ENCODE assay signal across 8 cellular contexts in genomic region chr21:33976082-33976979, GRCh38.
A peak's percentile ranks its signal among the peaks of the same experiment; 100 is the strongest.
DNase-seq lines count a peak whose midpoint lies in the region; ATAC-seq and TF ChIP-seq lines count a peak whose summit lies in the region.

No MANE protein-coding gene starts in this region.

- no peaks in the 10 kb centered on the region for H3K9me3 ChIP-seq in gastrocnemius medialis

- TF ChIP-seq POLR2A in gastrocnemius medialis (IDR thresholded peaks at IDR 0.05) = no peak

- peak; percentile 45 for ATAC-seq in GM18868 (IDR thresholded peaks at IDR 0.05; ENCODE audit: unreplicated experiment)
- ATAC-seq in HG02981 (IDR thresholded peaks at IDR 0.05; ENCODE audit: unreplicated experiment) = peak; percentile 33
- peak; percentile 70 to 72 for ATAC-seq in activated T-cell treated with anti-CD3 and anti-CD28 coated beads, Interleukin-2, amount 50 U/mL, for 4 hours
- peak; percentile 92 to 95 for ATAC-seq in gastrocnemius medialis

- no peaks in the 10 kb centered on the region for H3K27me3 ChIP-seq in gastrocnemius medialis

- H3K4me3 Mint-ChIP-seq in activated T-cell treated with anti-CD3 and anti-CD28 coated beads, Interleukin-2, amount 50 U/mL, for 4 hours = peak overlapping the region; percentile 77

- in situ Hi-C loops in gastrocnemius medialis (cut with MboI; ENCODE audit: low sequenced_read_pairs in 4 of 4) = no loop called here

- no peaks in the 10 kb centered on the region for H3K9me3 Mint-ChIP-seq in activated T-cell treated with anti-CD3 and anti-CD28 coated beads, Interleukin-2, amount 50 U/mL, for 4 hours

- H3K36me3 ChIP-seq in gastrocnemius medialis = no peaks in the 10 kb centered on the region

- peaks cover 8% of the 10 kb centered on the region for H3K36me3 Mint-ChIP-seq in activated T-cell treated with anti-CD3 and anti-CD28 coated beads, Interleukin-2, amount 50 U/mL, for 4 hours (ENCODE audit: insufficient read depth)

- intact Hi-C loops in gastrocnemius medialis (cut with DNase I; ENCODE audit: low total_unique reads) = no loop called here

- TF ChIP-seq CTCF in gastrocnemius medialis (IDR thresholded peaks at IDR 0.05 in 4 of 5, conservative IDR thresholded peaks at IDR 0.05 in 1 of 5) = no peak

- H3K27ac ChIP-seq in gastrocnemius medialis = peak overlapping the region; percentile 72 to 89 (median 79)

- peaks cover 58% of the 10 kb centered on the region for H3K4me1 Mint-ChIP-seq in activated T-cell treated with anti-CD3 and anti-CD28 coated beads, Interleukin-2, amount 50 U/mL, for 4 hours (ENCODE audit: low read depth)

- H3K27me3 Mint-ChIP-seq in activated T-cell treated with anti-CD3 and anti-CD28 coated beads, Interleukin-2, amount 50 U/mL, for 4 hours (ENCODE audit: low read depth) = no peaks in the 10 kb centered on the region

- H3K4me3 ChIP-seq in gastrocnemius medialis = peak overlapping the region in 3 of 4 donors; percentile 28 to 37 (median 35)

- peak; percentile 96 for DNase-seq in A172 (ENCODE audit: low spot score)
- peak; percentile 98 for DNase-seq in OCI-M1 (lab: John Stamatoyannopoulos, UW)
- DNase-seq in activated T-cell treated with anti-CD3 and anti-CD28 coated beads, Interleukin-2, amount 50 U/mL, for 4 hours = peak; percentile 62
- peak; percentile 84 for DNase-seq in fibroblast of the conjunctiva (ENCODE audit: low read depth)
- peak; percentile 35 to 49 for DNase-seq in gastrocnemius medialis
- DNase-seq in NCI-H187 treated with DMSO at 0.1 percent for 48 hours (lab: John Stamatoyannopoulos, UW) = no peak

- peaks cover 19 to 23% of the 10 kb centered on the region in 2 donors for H3K4me1 ChIP-seq in gastrocnemius medialis

Comparison
In these comparisons a context has a peak if more than half of its experiments do, and no peak if none do; other contexts are left out.
1. ATAC-seq: peak in every context shown above with its lines; median percentile 94 in gastrocnemius medialis; 71 in activated T-cell treated with anti-CD3 and anti-CD28 coated beads, Interleukin-2, amount 50 U/mL, for 4 hours; 45 in GM18868; 33 in HG02981.